ENCODE assay signal across 1 cellular context in the genomic region with DNA sequence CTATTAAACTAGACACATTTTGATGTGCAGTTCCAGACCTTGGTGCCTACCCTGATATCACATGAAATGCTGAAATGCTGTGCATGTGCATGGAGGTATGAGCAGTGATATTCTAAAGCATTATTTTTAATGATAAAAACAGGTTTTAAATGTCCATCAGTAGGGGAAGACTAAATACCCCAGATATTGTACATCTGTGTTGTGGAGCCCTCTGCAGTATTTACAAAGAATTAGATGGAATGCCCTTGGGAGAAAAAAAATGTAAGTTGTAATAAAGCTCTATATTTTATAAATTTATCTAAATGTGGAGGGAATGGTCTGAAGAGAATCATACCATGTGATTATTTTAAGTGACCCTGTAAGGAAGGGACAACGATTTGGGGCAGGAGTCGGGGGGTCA.
TF ChIP-seq lines count a peak whose summit lies in the region.

No MANE protein-coding gene starts in this region.

TF ChIP-seq in WTC11, 78 proteins besides CTCF, POLR2A, EP300 and RAD21 (continued from another document):
- TF ChIP-seq, protein P1, sequence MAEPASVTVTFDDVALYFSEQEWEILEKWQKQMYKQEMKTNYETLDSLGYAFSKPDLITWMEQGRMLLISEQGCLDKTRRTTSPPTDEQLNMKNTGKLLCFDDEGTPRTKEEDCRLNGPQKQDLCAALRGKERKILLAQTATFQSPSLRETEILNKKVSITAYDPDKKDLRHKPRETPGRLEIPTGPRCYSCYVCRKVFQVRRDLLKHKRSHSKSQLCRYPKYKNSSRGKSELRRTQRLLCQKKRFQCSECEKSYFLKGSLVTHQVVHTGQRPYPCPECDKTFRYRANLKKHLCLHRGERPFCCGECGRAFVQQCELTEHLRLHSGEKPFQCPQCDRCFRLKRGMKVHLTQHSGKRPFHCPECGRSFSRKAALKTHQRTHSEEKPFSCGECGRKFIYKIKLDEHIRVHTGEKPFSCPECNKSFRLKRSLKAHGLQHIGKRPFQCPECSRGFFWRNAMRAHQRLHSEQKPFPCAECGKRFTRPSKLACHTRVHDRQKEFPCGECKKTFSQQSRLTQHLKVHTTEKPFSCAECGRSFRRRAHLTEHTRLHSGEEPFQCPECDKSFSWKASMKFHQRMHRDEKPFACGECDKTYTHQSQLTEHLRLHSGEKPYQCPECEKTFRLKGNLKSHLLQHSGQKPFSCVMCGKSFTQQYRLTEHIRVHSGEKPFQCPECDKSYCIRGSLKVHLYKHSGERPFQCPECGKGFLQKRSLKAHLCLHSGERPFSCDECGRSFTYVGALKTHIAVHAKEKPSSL (CRISPR knock-in tag; conservative IDR thresholded peaks at IDR 0.05) = no peak
- TF ChIP-seq NFE2L1 (CRISPR knock-in tag; IDR thresholded peaks at IDR 0.05) (no peak), FOXK1 (CRISPR knock-in tag; IDR thresholded peaks at IDR 0.05) (no peak), PRDM15 (CRISPR knock-in tag; IDR thresholded peaks at IDR 0.05) (no peak), E2F4 (CRISPR knock-in tag; IDR thresholded peaks at IDR 0.05; ENCODE audit: borderline replicate concordance, low read depth) (no peak)
